In the genomic region with DNA sequence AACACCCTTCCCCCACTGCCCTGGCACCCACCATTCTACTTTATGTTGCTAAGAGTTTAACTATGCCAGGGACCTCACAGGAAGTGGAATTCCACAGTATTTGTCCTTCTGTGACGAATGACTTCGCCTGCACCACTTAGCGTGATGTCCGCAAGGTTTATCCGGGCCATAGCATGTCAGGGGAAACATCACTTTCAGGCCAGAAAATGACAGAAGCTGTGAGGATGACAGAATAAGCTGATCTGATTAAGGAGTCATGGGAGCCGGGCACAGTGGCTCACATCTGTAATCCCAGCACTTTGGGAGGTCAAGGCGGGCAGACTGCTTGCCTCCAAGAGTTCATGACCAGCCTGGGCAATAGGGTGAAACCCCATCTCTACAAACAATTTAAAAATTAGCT, we compare ENCODE assay signal across 24 cellular contexts.
"Had no signal": no experiment of that assay in that cellular context is flagged by ENCODE, and none has a peak within 500 bp of the region (broad histone marks: within the 10 kb centered on the region; RNA-seq: fewer than 3 reads in every experiment).

No MANE protein-coding gene starts in this region.

- ATAC-seq: activated CD4-positive, CD25-positive, alpha-beta regulatory T cell treated with anti-CD3 and anti-CD28 coated beads, Interleukin-2, amount 50 U/mL, for 24 hours; activated CD8-positive, alpha-beta memory T cell treated with anti-CD3 and anti-CD28 coated beads, Interleukin-2, amount 10 ng/mL, durations not matched to agents 7 days and 5 days; activated T-cell treated with anti-CD3 and anti-CD28 coated beads, Interleukin-2, amount 50 U/mL, for 4 hours; T-cell had no signal

- H3K36me3 ChIP-seq: brain microvascular endothelial cell, cardiac muscle cell had no signal

- H3K27me3 Mint-ChIP-seq: activated CD8-positive, alpha-beta memory T cell treated with anti-CD3 and anti-CD28 coated beads, Interleukin-2, amount 10 ng/mL, durations not matched to agents 7 days and 5 days; activated naive CD4-positive, alpha-beta T cell treated with anti-CD3 and anti-CD28 coated beads, Interleukin-2, amount 10 ng/mL, durations not matched to agents 7 days and 5 days; IgD-negative memory B cell had no signal

- H3K9me3 Mint-ChIP-seq: activated naive CD4-positive, alpha-beta T cell treated with anti-CD3 and anti-CD28 coated beads, Interleukin-2, amount 10 ng/mL, durations not matched to agents 7 days and 5 days; activated T-cell treated with anti-CD3 and anti-CD28 coated beads, Interleukin-2, amount 50 U/mL, for 4 hours had no signal

- H3K27me3 ChIP-seq: brain microvascular endothelial cell, cardiac muscle cell had no signal

- H3K27ac Mint-ChIP-seq: activated CD8-positive, alpha-beta memory T cell treated with anti-CD3 and anti-CD28 coated beads, Interleukin-2, amount 10 ng/mL, durations not matched to agents 7 days and 5 days; activated naive CD4-positive, alpha-beta T cell treated with anti-CD3 and anti-CD28 coated beads, Interleukin-2, amount 10 ng/mL, durations not matched to agents 7 days and 5 days; activated naive CD8-positive, alpha-beta T cell treated with anti-CD3 and anti-CD28 coated beads for 36 hours; IgD-negative memory B cell; T-cell had no signal

- H3K27ac ChIP-seq: brain microvascular endothelial cell, cardiac muscle cell, PC-9, SK-N-MC had no signal

- H3K4me3 Mint-ChIP-seq: activated CD8-positive, alpha-beta memory T cell treated with anti-CD3 and anti-CD28 coated beads, Interleukin-2, amount 10 ng/mL, durations not matched to agents 7 days and 5 days; activated naive CD4-positive, alpha-beta T cell treated with anti-CD3 and anti-CD28 coated beads, Interleukin-2, amount 10 ng/mL, durations not matched to agents 7 days and 5 days; activated naive CD8-positive, alpha-beta T cell treated with anti-CD3 and anti-CD28 coated beads for 36 hours; activated T-cell treated with anti-CD3 and anti-CD28 coated beads, Interleukin-2, amount 50 U/mL, for 4 hours; IgD-negative memory B cell; T-cell had no signal

- DNase-seq: activated CD4-positive, alpha-beta T cell treated with anti-CD3 and anti-CD28 coated beads for 4 hours; activated CD4-positive, alpha-beta T cell treated with anti-CD3 and anti-CD28 coated beads, Interleukin-2, amount 50 U/mL, for 48 hours; activated CD8-positive, alpha-beta memory T cell treated with anti-CD3 and anti-CD28 coated beads, Interleukin-2, amount 10 ng/mL, durations not matched to agents 7 days and 5 days; activated gamma-delta T cell treated with Interleukin-2 at 50 U/mL for 16 hours; activated naive CD4-positive, alpha-beta T cell treated with anti-CD3 and anti-CD28 coated beads, Interleukin-2, amount 10 ng/mL, durations not matched to agents 7 days and 5 days; activated naive CD8-positive, alpha-beta T cell treated with anti-CD3 and anti-CD28 coated beads for 36 hours; activated T-cell treated with anti-CD3 and anti-CD28 coated beads, Interleukin-2, amount 50 U/mL, for 4 hours; brain microvascular endothelial cell; KG1; NCI-H1092; NCI-H1417; NCI-H1930; NCI-H2107; NCI-H2171 treated with DMSO at 0.1 percent for 48 hours; NCI-H345; NCI-H510A; NCI-H526 treated with DMSO at 0.1 percent for 48 hours; PC-9; SIG-M5 had no signal

- H3K4me1 Mint-ChIP-seq: activated naive CD8-positive, alpha-beta T cell treated with anti-CD3 and anti-CD28 coated beads for 36 hours had no signal

- H3K36me3 Mint-ChIP-seq: activated CD8-positive, alpha-beta memory T cell treated with anti-CD3 and anti-CD28 coated beads, Interleukin-2, amount 10 ng/mL, durations not matched to agents 7 days and 5 days; activated naive CD4-positive, alpha-beta T cell treated with anti-CD3 and anti-CD28 coated beads, Interleukin-2, amount 10 ng/mL, durations not matched to agents 7 days and 5 days; activated naive CD8-positive, alpha-beta T cell treated with anti-CD3 and anti-CD28 coated beads for 36 hours; IgD-negative memory B cell; T-cell had no signal

- H3K4me3 ChIP-seq: cardiac muscle cell, PC-9 had no signal
